Comparison of ENCODE assay signal across 8 cellular contexts in genomic region chr12:85280138-85280983, GRCh38. TPM values are rescaled to one million over a fixed set of nuclear protein-coding genes. Genes with fewer than 3 reads are reported as not detected.
DNase-seq lines count a peak whose midpoint lies in the region; ATAC-seq lines count a peak whose summit lies in the region.

Gene ALX1 (plus strand): TSS chr12:85280220. CDS start chr12:85280262, 42 bp downstream.

- H3K4me3 ChIP-seq in MG63 (peak within 1 kb of the TSS; percentile 79), iPS-20b (ENCODE audit: low read length) (peak within 1 kb of the TSS; percentile 84)

- no peaks in the 10 kb centered on the region for H3K9me3 ChIP-seq in MG63
- H3K9me3 ChIP-seq in iPS-20b (ENCODE audit: insufficient read depth, low read depth, low read length) = no peaks in the 10 kb centered on the region

- no peaks in the 10 kb centered on the region for H3K9me3 Mint-ChIP-seq in activated naive CD4-positive, alpha-beta T cell treated with anti-CD3 and anti-CD28 coated beads, Interleukin-2, amount 10 ng/mL, durations not matched to agents 7 days and 5 days
- H3K9me3 Mint-ChIP-seq in activated naive CD4-positive, alpha-beta T cell treated with anti-CD3 and anti-CD28 coated beads, Interleukin-2, amount 50 U/mL, for 72 hours = peaks cover 0 to 5% of the 10 kb centered on the region in 2 donors
- H3K9me3 Mint-ChIP-seq in stimulated activated naive B cell treated with anti-CD40 and anti-IgM and Interleukin-4, amounts not matched to agents 10 μg/mL and 1 μg/mL and 100 μg/mL, for 72 hours = no peaks in the 10 kb centered on the region

- peak within 1 kb of the TSS; percentile 75; the same call in 1 of the 2 replicates for H3K9ac ChIP-seq in iPS-20b (ENCODE audit: low read depth, low read length)

- DNase-seq in activated naive CD4-positive, alpha-beta T cell treated with anti-CD3 and anti-CD28 coated beads, Interleukin-2, amount 10 ng/mL, durations not matched to agents 7 days and 5 days = peak; percentile 19
- no peak for DNase-seq in activated naive CD4-positive, alpha-beta T cell treated with anti-CD3 and anti-CD28 coated beads, Interleukin-2, amount 50 U/mL, for 72 hours (ENCODE audit: low spot score in 2 of 2)
- DNase-seq in MG63 (peak; percentile 83), amniotic stem cell (lab: John Stamatoyannopoulos, UW) (peak; percentile 66)
- DNase-seq in stimulated activated naive B cell treated with anti-CD40 and anti-IgM and Interleukin-4, amounts not matched to agents 10 μg/mL and 1 μg/mL and 100 μg/mL, for 72 hours = no peak
- no peak for DNase-seq in activated CD4-positive, alpha-beta T cell treated with anti-CD3 and anti-CD28 coated beads, Interleukin-2, amount 50 U/mL, for 1 hour

- peaks cover 8% of the 10 kb centered on the region for H3K4me1 Mint-ChIP-seq in activated naive CD4-positive, alpha-beta T cell treated with anti-CD3 and anti-CD28 coated beads, Interleukin-2, amount 10 ng/mL, durations not matched to agents 7 days and 5 days
- peaks cover 9 to 15% of the 10 kb centered on the region in 2 donors for H3K4me1 Mint-ChIP-seq in stimulated activated naive B cell treated with anti-CD40 and anti-IgM and Interleukin-4, amounts not matched to agents 10 μg/mL and 1 μg/mL and 100 μg/mL, for 72 hours

- H3K27ac ChIP-seq in iPS-20b (ENCODE audit: low read length) = no peak within 1 kb of the TSS

- H3K4me1 ChIP-seq in iPS-20b (ENCODE audit: insufficient read depth, low read length) = peaks cover 6% of the 10 kb centered on the region; the same call in 1 of the 2 replicates

- peak within 1 kb of the TSS; percentile 46 for H3K4me3 Mint-ChIP-seq in activated naive CD4-positive, alpha-beta T cell treated with anti-CD3 and anti-CD28 coated beads, Interleukin-2, amount 10 ng/mL, durations not matched to agents 7 days and 5 days
- peak within 1 kb of the TSS; percentile 71 to 75 for H3K4me3 Mint-ChIP-seq in stimulated activated naive B cell treated with anti-CD40 and anti-IgM and Interleukin-4, amounts not matched to agents 10 μg/mL and 1 μg/mL and 100 μg/mL, for 72 hours

- no peak for ATAC-seq in activated naive CD4-positive, alpha-beta T cell treated with anti-CD3 and anti-CD28 coated beads, Interleukin-2, amount 50 U/mL, for 72 hours
- ATAC-seq in stimulated activated naive B cell treated with anti-CD40 and anti-IgM and Interleukin-4, amounts not matched to agents 10 μg/mL and 1 μg/mL and 100 μg/mL, for 72 hours (replicated peaks) = no peak
- no peak for ATAC-seq in HG02981 (IDR thresholded peaks at IDR 0.05; ENCODE audit: unreplicated experiment)

- H3K36me3 ChIP-seq in MG63 (no peaks in the 10 kb centered on the region), iPS-20b (ENCODE audit: insufficient read depth, low read depth, low read length) (no peaks in the 10 kb centered on the region)

- H3K36me3 Mint-ChIP-seq in activated naive CD4-positive, alpha-beta T cell treated with anti-CD3 and anti-CD28 coated beads, Interleukin-2, amount 10 ng/mL, durations not matched to agents 7 days and 5 days = no peaks in the 10 kb centered on the region
- peaks cover 4 to 6% of the 10 kb centered on the region in 2 donors for H3K36me3 Mint-ChIP-seq in activated naive CD4-positive, alpha-beta T cell treated with anti-CD3 and anti-CD28 coated beads, Interleukin-2, amount 50 U/mL, for 72 hours
- H3K36me3 Mint-ChIP-seq in stimulated activated naive B cell treated with anti-CD40 and anti-IgM and Interleukin-4, amounts not matched to agents 10 μg/mL and 1 μg/mL and 100 μg/mL, for 72 hours = no peaks in the 10 kb centered on the region

- peaks cover 57% of the 10 kb centered on the region for H3K27me3 Mint-ChIP-seq in activated naive CD4-positive, alpha-beta T cell treated with anti-CD3 and anti-CD28 coated beads, Interleukin-2, amount 10 ng/mL, durations not matched to agents 7 days and 5 days
- peaks cover 49 to 61% of the 10 kb centered on the region in 2 donors for H3K27me3 Mint-ChIP-seq in stimulated activated naive B cell treated with anti-CD40 and anti-IgM and Interleukin-4, amounts not matched to agents 10 μg/mL and 1 μg/mL and 100 μg/mL, for 72 hours

- H3K27me3 ChIP-seq in MG63 (no peaks in the 10 kb centered on the region), iPS-20b (ENCODE audit: insufficient read depth, low read length) (peaks cover 58% of the 10 kb centered on the region)

- H3K27ac Mint-ChIP-seq in activated naive CD4-positive, alpha-beta T cell treated with anti-CD3 and anti-CD28 coated beads, Interleukin-2, amount 10 ng/mL, durations not matched to agents 7 days and 5 days = peak within 1 kb of the TSS; percentile 68
- peak within 1 kb of the TSS in 1 of 2 donors; percentile 55 for H3K27ac Mint-ChIP-seq in activated naive CD4-positive, alpha-beta T cell treated with anti-CD3 and anti-CD28 coated beads, Interleukin-2, amount 50 U/mL, for 72 hours
- peak within 1 kb of the TSS; percentile 80 for H3K27ac Mint-ChIP-seq in stimulated activated naive B cell treated with anti-CD40 and anti-IgM and Interleukin-4, amounts not matched to agents 10 μg/mL and 1 μg/mL and 100 μg/mL, for 72 hours

- CTCF ChIA-PET in activated naive CD4-positive, alpha-beta T cell treated with anti-CD3 and anti-CD28 coated beads, Interleukin-2, amount 10 ng/mL, durations not matched to agents 7 days and 5 days (lab: Charles Lee) = no interaction called here

RNA-seq across cellular contexts. Expression of gene ALX1, which starts in this region (rescaled TPM):
- not detected for total RNA-seq in activated naive CD4-positive, alpha-beta T cell treated with anti-CD3 and anti-CD28 coated beads, Interleukin-2, amount 50 U/mL, for 72 hours
- total RNA-seq in MG63 (2014; rRNA removed; shearing (Covaris generic); ENCODE audit: low replicate concordance) = 1.2 and 4.0 TPM in 2 replicates

Comparison
In these comparisons a context has a peak if more than half of its experiments do, and no peak if none do; other contexts are left out.
1. DNase-seq: peak in activated naive CD4-positive, alpha-beta T cell treated with anti-CD3 and anti-CD28 coated beads, Interleukin-2, amount 10 ng/mL, durations not matched to agents 7 days and 5 days (single experiment), MG63 (single experiment) and amniotic stem cell (single experiment); none in activated naive CD4-positive, alpha-beta T cell treated with anti-CD3 and anti-CD28 coated beads, Interleukin-2, amount 50 U/mL, for 72 hours (0 of 2), stimulated activated naive B cell treated with anti-CD40 and anti-IgM and Interleukin-4, amounts not matched to agents 10 μg/mL and 1 μg/mL and 100 μg/mL, for 72 hours (single experiment) and activated CD4-positive, alpha-beta T cell treated with anti-CD3 and anti-CD28 coated beads, Interleukin-2, amount 50 U/mL, for 1 hour (single experiment).